10 cellular contexts compared by ENCODE assay signal in genomic region chr2:237661799-237662328, GRCh38. TPM values are rescaled to one million over a fixed set of nuclear protein-coding genes. Genes with fewer than 3 reads are reported as not detected.
DNase-seq lines count a peak whose midpoint lies in the region; ATAC-seq and TF ChIP-seq lines count a peak whose summit lies in the region.
"Had no signal": no experiment of that assay in that cellular context is flagged by ENCODE, and none has a peak within 500 bp of the region (broad histone marks: within the 10 kb centered on the region; RNA-seq: fewer than 3 reads in every experiment).

No MANE protein-coding gene starts in this region.

- H3K9me3 ChIP-seq in heart left ventricle: no peaks in the 10 kb centered on the region
- no peaks in the 10 kb centered on the region for H3K9me3 ChIP-seq in esophagus muscularis mucosa
- H3K9me3 ChIP-seq in prostate gland: no peaks in the 10 kb centered on the region
- H3K9me3 ChIP-seq in vagina: no peaks in the 10 kb centered on the region

- no peak for ATAC-seq in heart left ventricle
- no peak for ATAC-seq in left cardiac atrium
- no peak for ATAC-seq in activated naive CD4-positive, alpha-beta T cell treated with anti-CD3 and anti-CD28 coated beads, Interleukin-2, amount 50 U/mL, for 72 hours

- 72 to 77% (median 74%) methylated on average over 11 of the region's 11 CpGs for WGBS in heart left ventricle, 4 donors
- 53% methylated on average over 4 of the region's 11 CpGs for WGBS in esophagus muscularis mucosa
- 55% methylated on average over 11 of the region's 11 CpGs for WGBS in prostate gland

- TF ChIP-seq CTCF in heart left ventricle (IDR thresholded peaks at IDR 0.05) (no peak), esophagus muscularis mucosa (IDR thresholded peaks at IDR 0.05) (no peak), prostate gland (IDR thresholded peaks at IDR 0.05) (no peak), vagina (IDR thresholded peaks at IDR 0.05) (no peak)

- intact Hi-C loops in heart left ventricle (cut with DNase I) (loop anchor here in 5 of 10 donors (5.0 to 10.0 kb wide), 4 partner anchors 35 to 80 kb away; partner anchors contain the start of genes LRRFIP1 (in 3 of the 5) and RAB17 (in 1 of the 5)), left cardiac atrium (cut with DNase I) (no loop called here), esophagus muscularis mucosa (cut with DNase I) (loop anchor here (10.0 kb wide), 1 partner anchor 47 kb away; no protein-coding TSS in a partner anchor), prostate gland (cut with DNase I) (loop anchor here (1.0 to 10.0 kb wide), 2 partner anchors 35 to 147 kb away; partner anchors contain the start of gene LRRFIP1), vagina (cut with DNase I) (loop anchor here (5.0 kb wide), 1 partner anchor 35 kb away; the partner anchor contains the start of gene LRRFIP1)

- TF ChIP-seq POLR2A in heart left ventricle (IDR thresholded peaks at IDR 0.05) (no peak), esophagus muscularis mucosa (IDR thresholded peaks at IDR 0.05; ENCODE audit: low read depth) (no peak), prostate gland (IDR thresholded peaks at IDR 0.05) (no peak), vagina (IDR thresholded peaks at IDR 0.05) (no peak)

- H3K27me3 ChIP-seq in heart left ventricle (no peaks in the 10 kb centered on the region), esophagus muscularis mucosa (no peaks in the 10 kb centered on the region), prostate gland (replicated peaks; ENCODE audit: insufficient read depth) (no peaks in the 10 kb centered on the region), vagina (no peaks in the 10 kb centered on the region)

- H3K36me3 Mint-ChIP-seq in activated naive CD4-positive, alpha-beta T cell treated with anti-CD3 and anti-CD28 coated beads, Interleukin-2, amount 50 U/mL, for 72 hours: no peaks in the 10 kb centered on the region
- H3K36me3 Mint-ChIP-seq: CD4-positive, alpha-beta memory T cell had no signal

- peaks cover 4 to 38% (median 29%) of the 10 kb centered on the region in 12 donors for H3K4me1 ChIP-seq in heart left ventricle
- peaks cover 27 to 48% (median 43%) of the 10 kb centered on the region in 4 donors for H3K4me1 ChIP-seq in esophagus muscularis mucosa
- peaks cover 20% of the 10 kb centered on the region for H3K4me1 ChIP-seq in prostate gland (replicated peaks)
- peaks cover 17% of the 10 kb centered on the region for H3K4me1 ChIP-seq in vagina

- no peak for TF ChIP-seq EP300 in esophagus muscularis mucosa (IDR thresholded peaks at IDR 0.05)

- DNase-seq in heart left ventricle: no peak
- DNase-seq in left cardiac atrium: no peak
- DNase-seq in esophagus muscularis mucosa (ENCODE audit: extremely low spot score): no peak
- no peak for DNase-seq in prostate gland (ENCODE audit: low spot score)
- DNase-seq in vagina (ENCODE audit: extremely low spot score in 2 of 2): no peak
- no peak for DNase-seq in activated naive CD4-positive, alpha-beta T cell treated with anti-CD3 and anti-CD28 coated beads, Interleukin-2, amount 50 U/mL, for 72 hours (ENCODE audit: low spot score in 2 of 2)
- DNase-seq in D341Med (ENCODE audit: low spot score): no peak
- no peak for DNase-seq in NCI-H526 (lab: John Stamatoyannopoulos, UW)

- H3K4me3 ChIP-seq in heart left ventricle: no peak overlapping the region
- H3K4me3 ChIP-seq in esophagus muscularis mucosa: no peak overlapping the region
- no peak overlapping the region for H3K4me3 ChIP-seq in prostate gland
- H3K4me3 ChIP-seq in vagina: no peak overlapping the region

- H3K36me3 ChIP-seq in heart left ventricle (peaks cover 0 to 4% (median 0%) of the 10 kb centered on the region in 9 donors), esophagus muscularis mucosa (no peaks in the 10 kb centered on the region), prostate gland (no peaks in the 10 kb centered on the region), vagina (no peaks in the 10 kb centered on the region)

- no peaks in the 10 kb centered on the region for H3K9me3 Mint-ChIP-seq in activated naive CD4-positive, alpha-beta T cell treated with anti-CD3 and anti-CD28 coated beads, Interleukin-2, amount 50 U/mL, for 72 hours
- H3K9me3 Mint-ChIP-seq: activated T-helper 1 cell treated with anti-CD3 and anti-CD28 coated beads, Interleukin-12 subunit alpha, Interleukin-12 subunit beta, Interleukin-2, Interleukin-4 antibody, amounts not matched to agents 30 ng/mL and 10 ng/mL and 1 ng/mL, durations not matched to agents 14 hours and 24 hours and 36 hours had no signal

- H3K27ac ChIP-seq in heart left ventricle: peak overlapping the region in 8 of 12 donors; percentile 10 to 78 (median 48)
- peak overlapping the region; percentile 78 to 84 (median 82) for H3K27ac ChIP-seq in esophagus muscularis mucosa (replicated peaks in 1 of 4)
- peak overlapping the region; percentile 68 to 71 for H3K27ac ChIP-seq in prostate gland
- peak overlapping the region; percentile 54 for H3K27ac ChIP-seq in vagina

- no peak overlapping the region for H3K27ac Mint-ChIP-seq in activated naive CD4-positive, alpha-beta T cell treated with anti-CD3 and anti-CD28 coated beads, Interleukin-2, amount 50 U/mL, for 72 hours
- H3K27ac Mint-ChIP-seq: activated T-helper 1 cell treated with anti-CD3 and anti-CD28 coated beads, Interleukin-12 subunit alpha, Interleukin-12 subunit beta, Interleukin-2, Interleukin-4 antibody, amounts not matched to agents 30 ng/mL and 10 ng/mL and 1 ng/mL, durations not matched to agents 14 hours and 24 hours and 36 hours had no signal

RNA-seq across cellular contexts. Expression of gene LRRFIP1, which starts 34.5 kb away (rescaled TPM):
- total RNA-seq in heart left ventricle: 100 to 1,000 TPM in 8 of 9 donors, 10 to 100 TPM in 1; 78.7 to 151 (median 111) TPM
- polyA plus RNA-seq in heart left ventricle: 100 to 1,000 TPM in 1 of 2 donors, 10 to 100 TPM in 1; 87.6 to 128 TPM
- 10 to 100 TPM; 69.3 to 99.6 TPM for total RNA-seq in left cardiac atrium
- 100 to 1,000 TPM; 142 to 213 (median 191) TPM for total RNA-seq in esophagus muscularis mucosa
- total RNA-seq in prostate gland: 10 to 100 TPM; 66.1 to 73.1 TPM
- 132 TPM for total RNA-seq in vagina
- total RNA-seq in activated naive CD4-positive, alpha-beta T cell treated with anti-CD3 and anti-CD28 coated beads, Interleukin-2, amount 50 U/mL, for 72 hours: 100 to 1,000 TPM; 190 to 193 TPM

Comparison
In these comparisons a context has a peak if more than half of its experiments do, and no peak if none do; other contexts are left out.
1. intact Hi-C loops: an anchor here in esophagus muscularis mucosa (10.0 kb wide), prostate gland (1.0 to 10.0 kb wide) and vagina (5.0 kb wide); none called in left cardiac atrium.